ENCODE assay signal across 8 cellular contexts in genomic region chr19:55116232-55117062, GRCh38. TPM values are rescaled to one million over a fixed set of nuclear protein-coding genes. Genes with fewer than 3 reads are reported as not detected.
DNase-seq lines count a peak whose midpoint lies in the region; ATAC-seq and TF ChIP-seq lines count a peak whose summit lies in the region.

No MANE protein-coding gene starts in this region.

- peak overlapping the region; percentile 91 for H3K4me3 Mint-ChIP-seq in nephron progenitor cell

- H3K36me3 Mint-ChIP-seq in nephron progenitor cell (ENCODE audit: low read depth): no peaks in the 10 kb centered on the region

- BruUV-seq in PC-3 (replicated peaks; lab: Mats Ljungman, UMichigan): TSS peak; percentile 38

- POLR2A ChIA-PET in PC-3 (lab: Charles Lee; ENCODE audit: unreplicated experiment): no interaction called here

- H3K9me2 ChIP-seq in PC-3 (replicated peaks; ENCODE audit: low read length): no peaks in the 10 kb centered on the region

- H3F3A ChIP-seq in PC-3 (ENCODE audit: low read length, unreplicated experiment): peaks cover 5% of the 10 kb centered on the region

- H3K27ac Mint-ChIP-seq in nephron progenitor cell: peak overlapping the region; percentile 78

- H3K27ac ChIP-seq in PC-3 (ENCODE audit: low read length) (no peak overlapping the region), foreskin keratinocyte (peak overlapping the region; percentile 28), thoracic aorta (peak overlapping the region; percentile 76 to 92)

- peak; percentile 50 for ATAC-seq in PC-3
- ATAC-seq in foreskin keratinocyte: peak; percentile 38
- ATAC-seq in thoracic aorta (ENCODE audit: insufficient number of reproducible peaks, low FRiP score, low read depth): no peak

- peaks cover 5% of the 10 kb centered on the region; the same call in 1 of the 2 replicates for H3K36me3 ChIP-seq in PC-3 (ENCODE audit: low read depth, low read length)
- no peaks in the 10 kb centered on the region for H3K36me3 ChIP-seq in thoracic aorta

- H3K4me1 Mint-ChIP-seq in nephron progenitor cell: peaks cover 61% of the 10 kb centered on the region

- H3K27me3 Mint-ChIP-seq in nephron progenitor cell (ENCODE audit: low read depth, poor library complexity): peaks cover 15% of the 10 kb centered on the region

- H3K4me1 ChIP-seq in PC-3 (ENCODE audit: insufficient read depth, low read length) (peaks cover 12% of the 10 kb centered on the region), foreskin keratinocyte (no peaks in the 10 kb centered on the region), thoracic aorta (ENCODE audit: control insufficient read depth in 1 of 2, low read depth in 2 of 2) (peaks cover 26 to 53% of the 10 kb centered on the region in 2 donors)

- intact Hi-C loops in PC-3 (cut with micrococcal nuclease): loop anchor here (5.0 kb wide), 1 partner anchor 54 kb away; the partner anchor contains the start of gene RDH13

- H3K4me3 ChIP-seq in PC-3 (ENCODE audit: low read length) (peak overlapping the region; percentile 90), thoracic aorta (peak overlapping the region; percentile 75)

- no peak for TF ChIP-seq CTCF in PC-3 (conservative IDR thresholded peaks at IDR 0.05; ENCODE audit: low read depth, low read length)
- TF ChIP-seq CTCF in foreskin keratinocyte (conservative IDR thresholded peaks at IDR 0.05): no peak
- TF ChIP-seq CTCF in nephron progenitor cell (IDR thresholded peaks at IDR 0.05): no peak
- TF ChIP-seq CTCF in thoracic aorta (IDR thresholded peaks at IDR 0.05): no peak

- peak overlapping the region; percentile 72 for H3K9ac ChIP-seq in PC-3 (ENCODE audit: low read length)

- H3K9me3 Mint-ChIP-seq in nephron progenitor cell: no peaks in the 10 kb centered on the region

- H3K9me3 ChIP-seq in PC-3 (ENCODE audit: low read length): no peaks in the 10 kb centered on the region
- no peaks in the 10 kb centered on the region for H3K9me3 ChIP-seq in thoracic aorta

- peak overlapping the region; percentile 5; the same call in 1 of the 2 replicates for H2AFZ ChIP-seq in PC-3 (ENCODE audit: low read length)

- in situ Hi-C loops in GM18951 (cut with MboI; ENCODE audit: low sequenced_read_pairs, unreplicated experiment): no loop called here

- H3K27me3 ChIP-seq in PC-3 (ENCODE audit: low read length) (no peaks in the 10 kb centered on the region), foreskin keratinocyte (no peaks in the 10 kb centered on the region), thoracic aorta (replicated peaks; ENCODE audit: insufficient read depth) (no peaks in the 10 kb centered on the region)

- peak overlapping the region; percentile 88 for H3K4me2 ChIP-seq in PC-3 (ENCODE audit: low read length)

- peak; percentile 79 for DNase-seq in AG08395 (ENCODE audit: low spot score)
- DNase-seq in PC-3: peak; percentile 56
- peak; percentile 22 for DNase-seq in activated gamma-delta T cell treated with anti-CD3 and anti-CD28 coated beads, Interleukin-2, amount 50 U/mL, for 16 hours (ENCODE audit: low read depth)
- peak in 1 of 2 donors; percentile 29 for DNase-seq in foreskin keratinocyte
- peak; percentile 15 for DNase-seq in nephron progenitor cell
- DNase-seq in thoracic aorta (ENCODE audit: low spot score): no peak
- DNase-seq in HuH-7.5 (ENCODE audit: low spot score): no peak

- CTCF ChIA-PET in PC-3 (lab: Charles Lee): no interaction called here

- peak; percentile 29 for TF ChIP-seq POLR2A in GM18951 (IDR thresholded peaks at IDR 0.05; ENCODE audit: extremely low read depth, insufficient read depth, insufficient read length)

- H3K79me2 ChIP-seq in PC-3 (ENCODE audit: low read length): peaks cover 50% of the 10 kb centered on the region

- peaks cover 35% of the 10 kb centered on the region for H4K20me1 ChIP-seq in PC-3 (ENCODE audit: low read length)

RNA-seq across cellular contexts. Expression of gene PPP1R12C, which starts 1.0 kb away (rescaled TPM):
- total RNA-seq in PC-3 (2014; rRNA removed) (136 and 180 TPM in 2 replicates), foreskin keratinocyte (59.8 and 60.9 TPM in 2 replicates), thoracic aorta (100 to 1,000 TPM; 194 to 250 TPM)
- polyA plus RNA-seq in foreskin keratinocyte: 64.8 and 65.2 TPM in 2 replicates

RNA-seq across cellular contexts. Expression of gene TNNT1, which starts 32.6 kb away (rescaled TPM):
- total RNA-seq in PC-3 (2014; rRNA removed): 266 and 317 TPM in 2 replicates
- total RNA-seq in foreskin keratinocyte: 134 and 199 TPM in 2 replicates
- polyA plus RNA-seq in foreskin keratinocyte: 157 and 208 TPM in 2 replicates
- total RNA-seq in thoracic aorta: not detected

RNA-seq across cellular contexts. Expression of gene EPS8L1, which starts 40.8 kb away (rescaled TPM):
- total RNA-seq in PC-3 (2014; rRNA removed) (75.3 and 75.8 TPM in 2 replicates), foreskin keratinocyte (16.6 and 30.2 TPM in 2 replicates), thoracic aorta (10 to 100 TPM in 1 of 2 donors, 1 to 10 TPM in 1; 5.4 to 16.3 TPM)
- polyA plus RNA-seq in foreskin keratinocyte: 18.7 and 29.0 TPM in 2 replicates

RNA-seq across cellular contexts. Expression of gene TNNI3, which starts 41.1 kb away (rescaled TPM):
- 32.4 and 40.1 TPM in 2 replicates for total RNA-seq in PC-3 (2014; rRNA removed)
- total RNA-seq in foreskin keratinocyte: 5.3 and 5.4 TPM in 2 replicates
- 8.9 and 9.1 TPM in 2 replicates for polyA plus RNA-seq in foreskin keratinocyte
- not detected for total RNA-seq in thoracic aorta

RNA-seq across cellular contexts. Expression of gene DNAAF3, which starts 50.0 kb away (rescaled TPM):
- total RNA-seq in PC-3 (2014; rRNA removed) (30.0 and 45.7 TPM in 2 replicates), foreskin keratinocyte (7.3 and 9.1 TPM in 2 replicates), thoracic aorta (not detected)
- 10.2 and 11.4 TPM in 2 replicates for polyA plus RNA-seq in foreskin keratinocyte

Comparison
In these comparisons a context has a peak if more than half of its experiments do, and no peak if none do; other contexts are left out.
1. DNase-seq: peak in AG08395 (single experiment), PC-3 (single experiment), activated gamma-delta T cell treated with anti-CD3 and anti-CD28 coated beads, Interleukin-2, amount 50 U/mL, for 16 hours (single experiment) and nephron progenitor cell (single experiment); none in thoracic aorta (single experiment) and HuH-7.5 (single experiment).
2. RNA of gene TNNT1, which starts 32.6 kb away (total RNA-seq): 266 to 317 TPM in PC-3 and 134 to 199 TPM in foreskin keratinocyte; not detected in thoracic aorta; every median in the first group is over 100 times any median in the second.